Comparison of ENCODE assay signal across 9 cellular contexts in the genomic region with DNA sequence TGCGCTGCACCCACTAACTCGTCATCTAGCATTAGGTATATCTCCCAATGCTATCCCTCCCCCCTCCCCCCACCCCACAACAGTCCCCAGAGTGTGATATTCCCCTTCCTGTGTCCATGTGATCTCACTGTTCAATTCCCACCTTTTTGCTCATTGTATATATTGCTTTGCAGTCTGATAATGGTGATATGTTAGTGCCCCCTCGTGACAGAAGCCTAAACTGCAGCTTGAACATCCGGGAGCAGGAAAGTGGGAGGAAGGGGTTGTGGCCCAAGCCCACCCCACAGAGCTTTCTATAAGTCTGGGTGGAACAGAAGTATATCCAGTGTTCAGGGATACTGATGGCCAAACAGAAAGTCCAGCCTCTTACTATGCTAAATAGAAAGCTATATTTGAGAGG. TPM values are rescaled to one million over a fixed set of nuclear protein-coding genes. Genes with fewer than 3 reads are reported as not detected.
DNase-seq lines count a peak whose midpoint lies in the region; FAIRE-seq and TF ChIP-seq lines count a peak whose summit lies in the region.
"Not testable (repeated sequence)": the region's sequence is repeated elsewhere in the genome, so short reads cannot be mapped to it uniquely, and the experiment has no call there.
"Had no signal": no experiment of that assay in that cellular context is flagged by ENCODE, and none has a peak within 500 bp of the region (broad histone marks: within the 10 kb centered on the region; RNA-seq: fewer than 3 reads in every experiment).

No MANE protein-coding gene starts in this region.

- peak; percentile 50 for TF ChIP-seq CTCF in GM12864 (IDR thresholded peaks at IDR 0.05; ENCODE audit: low read depth, low read length, missing control alignments)
- TF ChIP-seq CTCF in retinal pigment epithelial cell (conservative IDR thresholded peaks at IDR 0.05; ENCODE audit: low read depth, low read length): peak; percentile 68

- not testable (repeated sequence) for H3K9me3 ChIP-seq in MG63

- not testable (repeated sequence) for H3K4me3 ChIP-seq in GM12864 (ENCODE audit: low read depth, low read length); MG63; retinal pigment epithelial cell (ENCODE audit: low read length)

- not testable (repeated sequence) for H3K36me3 ChIP-seq in MG63

- H3K27me3 ChIP-seq in MG63: not testable (repeated sequence)

- not testable (repeated sequence) for FAIRE-seq in RCC 7860 (lab: Jason Lieb, UNC)

- peak; percentile 23 for DNase-seq in AG08396 (ENCODE audit: low spot score)
- DNase-seq in GM12864 (ENCODE audit: low read depth); retinal pigment epithelial cell (ENCODE audit: low read depth): not testable (repeated sequence)
- DNase-seq in MG63: peak; percentile 5
- DNase-seq in RCC 7860 (ENCODE audit: low spot score): peak; percentile 9
- peak; percentile 60 for DNase-seq in activated CD8-positive, alpha-beta memory T cell treated with anti-CD3 and anti-CD28 coated beads for 24 hours
- DNase-seq in dermis blood vessel endothelial cell: peak; percentile 54
- DNase-seq in iris pigment epithelial cell (ENCODE audit: low read depth): peak; percentile 24

RNA-seq across cellular contexts. Expression of a gene that starts 29.6 kb away (rescaled TPM):
- total RNA-seq in MG63 (2014; rRNA removed; shearing (Covaris generic); ENCODE audit: low replicate concordance): not detected in 2 replicates
- 0.05 TPM in 1 of 2 replicates, not detected in the other for total RNA-seq in dermis blood vessel endothelial cell
- total RNA-seq: mesenteric fat pad had no signal
